In genomic region chr1:228109073-228109961, GRCh38 we compare ENCODE assay signal across 1 cellular context.
TF ChIP-seq lines count a peak whose summit lies in the region.

TSS of gene MRPL55 (minus strand) at chr1:228109299. CDS start at chr1:228108260, 1,039 bp downstream.

TF ChIP-seq in HepG2, 621 proteins besides CTCF, POLR2A, EP300 and RAD21 (continued from another document and continues in another):
- peak; percentile 67 for TF ChIP-seq ZGPAT (CRISPR knock-in tag; IDR thresholded peaks at IDR 0.05)
- no peak for TF ChIP-seq ADNP (CRISPR knock-in tag; IDR thresholded peaks at IDR 0.05)
- TF ChIP-seq ZBTB25 (CRISPR knock-in tag; IDR thresholded peaks at IDR 0.05): peak; percentile 82; the same call in 1 of the 2 replicates
- TF ChIP-seq E2F2 (CRISPR knock-in tag; IDR thresholded peaks at IDR 0.05; ENCODE audit: borderline replicate concordance): 0 out of 2 replicates have a peak, but pooled peaks have one; percentile 62
- peak; percentile 46 for TF ChIP-seq RARA (CRISPR knock-in tag; IDR thresholded peaks at IDR 0.05)
- TF ChIP-seq TGIF2 (CRISPR knock-in tag; IDR thresholded peaks at IDR 0.05): peak; percentile 84
- TF ChIP-seq ZNF878 (CRISPR knock-in tag; IDR thresholded peaks at IDR 0.05): peak; percentile 67; the same call in 1 of the 2 replicates
- TF ChIP-seq TERF1 (CRISPR knock-in tag; IDR thresholded peaks at IDR 0.05): no peak
- no peak for TF ChIP-seq PAWR (CRISPR knock-in tag; IDR thresholded peaks at IDR 0.05; ENCODE audit: borderline replicate concordance)
- TF ChIP-seq MED13 (CRISPR knock-in tag; IDR thresholded peaks at IDR 0.05): peak; percentile 78
- TF ChIP-seq ELF4 (CRISPR knock-in tag; IDR thresholded peaks at IDR 0.05; ENCODE audit: borderline replicate concordance): no peak
- peak; percentile 100 for TF ChIP-seq HOXA3 (CRISPR knock-in tag; IDR thresholded peaks at IDR 0.05)
- TF ChIP-seq SALL1 (CRISPR knock-in tag; IDR thresholded peaks at IDR 0.05): peak; percentile 89
- TF ChIP-seq JUND (CRISPR knock-in tag; IDR thresholded peaks at IDR 0.05): peak; percentile 57; the same call in 1 of the 2 replicates
- TF ChIP-seq MXD1 (CRISPR knock-in tag; IDR thresholded peaks at IDR 0.05): no peak; the same call in 1 of the 2 replicates
- peak; percentile 50 for TF ChIP-seq HNRNPLL (IDR thresholded peaks at IDR 0.05; ENCODE audit: low read depth, low read length, poor library complexity, severe bottlenecking)
- TF ChIP-seq AHDC1 (CRISPR knock-in tag; IDR thresholded peaks at IDR 0.05; ENCODE audit: borderline replicate concordance): peak; percentile 74
- TF ChIP-seq NONO (IDR thresholded peaks at IDR 0.05): no peak
- TF ChIP-seq NONO (CRISPR knock-in tag; conservative IDR thresholded peaks at IDR 0.05): peak; percentile 91
- TF ChIP-seq SRY (CRISPR knock-in tag; IDR thresholded peaks at IDR 0.05): peak; percentile 86
- peak; percentile 75 for TF ChIP-seq TBX2 (CRISPR knock-in tag; IDR thresholded peaks at IDR 0.05; ENCODE audit: borderline replicate concordance)
- TF ChIP-seq JUNB (CRISPR knock-in tag; IDR thresholded peaks at IDR 0.05; ENCODE audit: borderline replicate concordance): no peak
- no peak for TF ChIP-seq ZBTB20 (CRISPR knock-in tag; IDR thresholded peaks at IDR 0.05; ENCODE audit: borderline replicate concordance, low read depth)
- TF ChIP-seq ETV5 (CRISPR knock-in tag; IDR thresholded peaks at IDR 0.05; ENCODE audit: borderline replicate concordance): peak; percentile 17; the same call in 1 of the 2 replicates
- TF ChIP-seq ZNF552 (CRISPR knock-in tag; IDR thresholded peaks at IDR 0.05; ENCODE audit: borderline replicate concordance): 0 out of 2 replicates have a peak, but pooled peaks have one; percentile 62
- TF ChIP-seq ZNF784 (CRISPR knock-in tag; IDR thresholded peaks at IDR 0.05; ENCODE audit: borderline replicate concordance): peak; percentile 94
- peak; percentile 74; the same call in 1 of the 2 replicates for TF ChIP-seq ZNF709 (CRISPR knock-in tag; IDR thresholded peaks at IDR 0.05)
- no peak for TF ChIP-seq ZNF710 (CRISPR knock-in tag; IDR thresholded peaks at IDR 0.05; ENCODE audit: borderline replicate concordance)
- no peak for TF ChIP-seq SETDB1 (CRISPR knock-in tag; IDR thresholded peaks at IDR 0.05; ENCODE audit: borderline replicate concordance)
- no peak for TF ChIP-seq HNRNPL (IDR thresholded peaks at IDR 0.05; ENCODE audit: low read depth, low read length)
- peak; percentile 11; the same call in 1 of the 2 replicates for TF ChIP-seq SIX4 (CRISPR knock-in tag; IDR thresholded peaks at IDR 0.05)
- peak; percentile 93 for TF ChIP-seq ZNF850 (CRISPR knock-in tag; conservative IDR thresholded peaks at IDR 0.05)
- peak; percentile 83 for TF ChIP-seq HCFC1 (IDR thresholded peaks at IDR 0.05; ENCODE audit: low read depth, low read length)
- no peak for TF ChIP-seq RFX1 (IDR thresholded peaks at IDR 0.05)
- TF ChIP-seq RXRA (CRISPR knock-in tag; IDR thresholded peaks at IDR 0.05): peak; percentile 72
- peak; percentile 89; the same call in 1 of the 2 replicates for TF ChIP-seq ZNF747 (CRISPR knock-in tag; IDR thresholded peaks at IDR 0.05; ENCODE audit: borderline replicate concordance)
- peak; percentile 93 for TF ChIP-seq SIN3B (IDR thresholded peaks at IDR 0.05; ENCODE audit: low read length)
- peak; percentile 53; the same call in 1 of the 2 replicates for TF ChIP-seq ZNF512B (CRISPR knock-in tag; IDR thresholded peaks at IDR 0.05; ENCODE audit: borderline replicate concordance)
- TF ChIP-seq THAP9 (CRISPR knock-in tag; IDR thresholded peaks at IDR 0.05; ENCODE audit: borderline replicate concordance): peak; percentile 92
